9 cellular contexts compared by ENCODE assay signal in genomic region chr7:123682690-123683089, GRCh38. TPM values are rescaled to one million over a fixed set of nuclear protein-coding genes. Genes with fewer than 3 reads are reported as not detected.
DNase-seq lines count a peak whose midpoint lies in the region; ATAC-seq and TF ChIP-seq lines count a peak whose summit lies in the region.
"Had no signal": no experiment of that assay in that cellular context is flagged by ENCODE, and none has a peak within 500 bp of the region (broad histone marks: within the 10 kb centered on the region; RNA-seq: fewer than 3 reads in every experiment).

No MANE protein-coding gene starts in this region.

- WGBS in liver: 32% methylated on average over 1 of the region's 1 CpG

- H3K9me3 ChIP-seq in liver (ENCODE audit: control insufficient read depth in 4 of 4, low read length in 3 of 4): no peaks in the 10 kb centered on the region

- no peak overlapping the region for H3K4me3 ChIP-seq in liver (ENCODE audit: low read depth in 1 of 3, low read length in 3 of 3)

- H3K4me1 ChIP-seq in liver (ENCODE audit: control insufficient read depth in 4 of 4, insufficient read depth in 4 of 4, low read length in 3 of 4): peaks cover 6 to 51% (median 38%) of the 10 kb centered on the region in 4 donors

- ATAC-seq in Right ventricle myocardium inferior (peak; percentile 45), HG02763 (IDR thresholded peaks at IDR 0.05; ENCODE audit: unreplicated experiment) (peak; percentile 65), HG03565 (IDR thresholded peaks at IDR 0.05; ENCODE audit: unreplicated experiment) (no peak), HG03045 (IDR thresholded peaks at IDR 0.05; ENCODE audit: unreplicated experiment) (no peak)
- ATAC-seq: stimulated activated naive CD8-positive, alpha-beta T cell treated with anti-CD3 and anti-CD28 coated beads, Interleukin-15, amount 100 ng/mL, for 72 hours had no signal

- intact Hi-C loops in Right ventricle myocardium inferior (cut with DNase I): loop anchor here (2.0 kb wide), 1 partner anchor 182 kb away; no protein-coding TSS in a partner anchor
- intact Hi-C loops in cardiac septum (cut with DNase I): loop anchor here (5.0 to 10.0 kb wide), 3 partner anchors 45 to 100 kb away; partner anchors contain the start of gene WASL

- H3K27ac ChIP-seq in liver (ENCODE audit: low read depth in 1 of 2, low read length in 2 of 2): no peak overlapping the region

- peak; percentile 54 for TF ChIP-seq CTCF in liver (IDR thresholded peaks at IDR 0.05; ENCODE audit: low read depth, low read length, missing input control)

- peak; percentile 82 to 86 for TF ChIP-seq RAD21 in liver (IDR thresholded peaks at IDR 0.05)

- peaks cover 0 to 15% (median 5%) of the 10 kb centered on the region in 4 donors for H3K36me3 ChIP-seq in liver (ENCODE audit: control insufficient read depth in 4 of 4, insufficient read depth in 3 of 4, low read depth in 1 of 4, low read length in 3 of 4)

- H3K9ac ChIP-seq in liver (ENCODE audit: low read depth in 1 of 2, low read length in 2 of 2): peak overlapping the region in 1 of 2 donors; percentile 14

- no peaks in the 10 kb centered on the region for H3K27me3 ChIP-seq in liver (ENCODE audit: control insufficient read depth in 4 of 4, insufficient read depth in 4 of 4, low read length in 3 of 4)

- DNase-seq in Right ventricle myocardium inferior (ENCODE audit: missing footprints) (no peak), cardiac septum (ENCODE audit: low spot score) (no peak), NCI-H446 treated with DMSO at 0.1 percent for 48 hours (lab: John Stamatoyannopoulos, UW) (peak; percentile 13), cerebellar cortex (ENCODE audit: low spot score) (peak; percentile 61)

TF ChIP-seq in liver, 16 proteins besides CTCF, POLR2A, EP300 and RAD21:
- peak in 1 of 2 donors; percentile 35 for TF ChIP-seq HNF4A (conservative IDR thresholded peaks at IDR 0.05)
- TF ChIP-seq FOXA2 (IDR thresholded peaks at IDR 0.05): no peak

RNA-seq across cellular contexts. Expression of gene LMOD2, which starts 27.0 kb away (rescaled TPM):
- 492 TPM for total RNA-seq in Right ventricle myocardium inferior
- 1,161 TPM for total RNA-seq in cardiac septum
- total RNA-seq in liver: not detected
- polyA plus RNA-seq in liver: not detected

Comparison
In these comparisons a context has a peak if more than half of its experiments do, and no peak if none do; other contexts are left out.
1. ATAC-seq: peak in Right ventricle myocardium inferior (single experiment) and HG02763 (single experiment); none in HG03565 (single experiment) and HG03045 (single experiment).
2. DNase-seq: peak in NCI-H446 treated with DMSO at 0.1 percent for 48 hours (single experiment) and cerebellar cortex (single experiment); none in Right ventricle myocardium inferior (single experiment) and cardiac septum (single experiment).
3. RNA of gene LMOD2, which starts 27.0 kb away (total RNA-seq): 1,161 TPM in cardiac septum (single experiment) and 492 TPM in Right ventricle myocardium inferior (single experiment); not detected in liver; every median in the first group is over 100 times any median in the second.